8 cellular contexts compared by ENCODE assay signal in genomic region chr5:7202846-7203245, GRCh38.
"Had no signal": no experiment of that assay in that cellular context is flagged by ENCODE, and none has a peak within 500 bp of the region (broad histone marks: within the 10 kb centered on the region; RNA-seq: fewer than 3 reads in every experiment).

No MANE protein-coding gene starts in this region.

- H3K4me3 ChIP-seq: K562 had no signal

- H3K27ac ChIP-seq: HL-60, KMS-11 had no signal

- ATAC-seq: HepG2, K562 had no signal

- DNase-seq: IMR-90, KBM-7, KG1 had no signal

- H3K9ac ChIP-seq: KMS-11 had no signal

- FAIRE-seq: HepG2, HTR-8/SVneo, K562 had no signal

- H3K4me2 ChIP-seq: KMS-11 had no signal
